In the genomic region with DNA sequence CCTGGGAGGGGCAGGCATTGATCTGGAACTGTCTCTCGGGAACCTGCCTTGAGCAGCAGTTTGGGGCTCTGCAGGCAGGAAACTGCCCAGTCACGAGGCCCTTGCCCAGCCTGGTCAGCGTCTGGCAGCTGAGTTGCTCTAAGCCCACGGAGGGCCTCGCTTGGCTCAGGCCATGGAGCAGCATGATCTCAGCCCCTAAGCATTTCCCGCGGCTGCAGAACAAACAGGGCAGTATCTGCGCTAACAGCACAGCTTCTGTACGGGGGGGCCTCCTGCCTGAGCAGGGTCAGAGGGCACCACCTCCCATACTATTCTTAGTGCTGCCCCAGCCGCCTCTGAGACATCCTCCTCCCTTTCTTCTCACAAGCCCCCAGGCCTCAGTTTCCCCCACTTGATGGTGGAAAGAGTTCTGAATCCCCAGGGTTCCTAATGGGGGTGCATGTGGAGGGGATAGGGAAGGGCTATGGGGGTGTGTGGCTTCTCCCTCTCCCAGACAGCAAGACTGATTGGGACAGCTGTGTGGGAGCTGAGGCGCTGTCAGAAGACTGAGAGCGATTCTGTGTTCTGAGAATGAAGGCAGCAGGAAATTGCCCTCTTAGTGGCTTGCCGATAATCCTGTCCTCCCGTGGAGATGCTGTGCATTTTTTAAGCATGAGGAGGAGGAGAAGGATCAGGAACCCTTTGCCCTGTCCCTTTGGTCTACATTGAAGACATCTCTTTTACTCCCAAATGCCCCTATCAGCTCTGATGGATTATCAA, we compare ENCODE assay signal across 1 cellular context.
TF ChIP-seq lines count a peak whose summit lies in the region.

No MANE protein-coding gene starts in this region.

TF ChIP-seq in HepG2, 621 proteins besides CTCF, POLR2A, EP300 and RAD21 (continued from another document and continues in another):
- peak; percentile 91 for TF ChIP-seq ZNF687 (CRISPR knock-in tag; IDR thresholded peaks at IDR 0.05)
- TF ChIP-seq GATAD1 (CRISPR knock-in tag; IDR thresholded peaks at IDR 0.05), result peak; percentile 50; the same call in 1 of the 2 replicates
- TF ChIP-seq ISL2 (CRISPR knock-in tag; IDR thresholded peaks at IDR 0.05), result no peak
- TF ChIP-seq MAX (IDR thresholded peaks at IDR 0.05), result peak; percentile 83
- TF ChIP-seq HINFP (CRISPR knock-in tag; IDR thresholded peaks at IDR 0.05; ENCODE audit: low read depth), result 0 out of 2 replicates have a peak, but pooled peaks have one; percentile 10
- TF ChIP-seq, protein P1, sequence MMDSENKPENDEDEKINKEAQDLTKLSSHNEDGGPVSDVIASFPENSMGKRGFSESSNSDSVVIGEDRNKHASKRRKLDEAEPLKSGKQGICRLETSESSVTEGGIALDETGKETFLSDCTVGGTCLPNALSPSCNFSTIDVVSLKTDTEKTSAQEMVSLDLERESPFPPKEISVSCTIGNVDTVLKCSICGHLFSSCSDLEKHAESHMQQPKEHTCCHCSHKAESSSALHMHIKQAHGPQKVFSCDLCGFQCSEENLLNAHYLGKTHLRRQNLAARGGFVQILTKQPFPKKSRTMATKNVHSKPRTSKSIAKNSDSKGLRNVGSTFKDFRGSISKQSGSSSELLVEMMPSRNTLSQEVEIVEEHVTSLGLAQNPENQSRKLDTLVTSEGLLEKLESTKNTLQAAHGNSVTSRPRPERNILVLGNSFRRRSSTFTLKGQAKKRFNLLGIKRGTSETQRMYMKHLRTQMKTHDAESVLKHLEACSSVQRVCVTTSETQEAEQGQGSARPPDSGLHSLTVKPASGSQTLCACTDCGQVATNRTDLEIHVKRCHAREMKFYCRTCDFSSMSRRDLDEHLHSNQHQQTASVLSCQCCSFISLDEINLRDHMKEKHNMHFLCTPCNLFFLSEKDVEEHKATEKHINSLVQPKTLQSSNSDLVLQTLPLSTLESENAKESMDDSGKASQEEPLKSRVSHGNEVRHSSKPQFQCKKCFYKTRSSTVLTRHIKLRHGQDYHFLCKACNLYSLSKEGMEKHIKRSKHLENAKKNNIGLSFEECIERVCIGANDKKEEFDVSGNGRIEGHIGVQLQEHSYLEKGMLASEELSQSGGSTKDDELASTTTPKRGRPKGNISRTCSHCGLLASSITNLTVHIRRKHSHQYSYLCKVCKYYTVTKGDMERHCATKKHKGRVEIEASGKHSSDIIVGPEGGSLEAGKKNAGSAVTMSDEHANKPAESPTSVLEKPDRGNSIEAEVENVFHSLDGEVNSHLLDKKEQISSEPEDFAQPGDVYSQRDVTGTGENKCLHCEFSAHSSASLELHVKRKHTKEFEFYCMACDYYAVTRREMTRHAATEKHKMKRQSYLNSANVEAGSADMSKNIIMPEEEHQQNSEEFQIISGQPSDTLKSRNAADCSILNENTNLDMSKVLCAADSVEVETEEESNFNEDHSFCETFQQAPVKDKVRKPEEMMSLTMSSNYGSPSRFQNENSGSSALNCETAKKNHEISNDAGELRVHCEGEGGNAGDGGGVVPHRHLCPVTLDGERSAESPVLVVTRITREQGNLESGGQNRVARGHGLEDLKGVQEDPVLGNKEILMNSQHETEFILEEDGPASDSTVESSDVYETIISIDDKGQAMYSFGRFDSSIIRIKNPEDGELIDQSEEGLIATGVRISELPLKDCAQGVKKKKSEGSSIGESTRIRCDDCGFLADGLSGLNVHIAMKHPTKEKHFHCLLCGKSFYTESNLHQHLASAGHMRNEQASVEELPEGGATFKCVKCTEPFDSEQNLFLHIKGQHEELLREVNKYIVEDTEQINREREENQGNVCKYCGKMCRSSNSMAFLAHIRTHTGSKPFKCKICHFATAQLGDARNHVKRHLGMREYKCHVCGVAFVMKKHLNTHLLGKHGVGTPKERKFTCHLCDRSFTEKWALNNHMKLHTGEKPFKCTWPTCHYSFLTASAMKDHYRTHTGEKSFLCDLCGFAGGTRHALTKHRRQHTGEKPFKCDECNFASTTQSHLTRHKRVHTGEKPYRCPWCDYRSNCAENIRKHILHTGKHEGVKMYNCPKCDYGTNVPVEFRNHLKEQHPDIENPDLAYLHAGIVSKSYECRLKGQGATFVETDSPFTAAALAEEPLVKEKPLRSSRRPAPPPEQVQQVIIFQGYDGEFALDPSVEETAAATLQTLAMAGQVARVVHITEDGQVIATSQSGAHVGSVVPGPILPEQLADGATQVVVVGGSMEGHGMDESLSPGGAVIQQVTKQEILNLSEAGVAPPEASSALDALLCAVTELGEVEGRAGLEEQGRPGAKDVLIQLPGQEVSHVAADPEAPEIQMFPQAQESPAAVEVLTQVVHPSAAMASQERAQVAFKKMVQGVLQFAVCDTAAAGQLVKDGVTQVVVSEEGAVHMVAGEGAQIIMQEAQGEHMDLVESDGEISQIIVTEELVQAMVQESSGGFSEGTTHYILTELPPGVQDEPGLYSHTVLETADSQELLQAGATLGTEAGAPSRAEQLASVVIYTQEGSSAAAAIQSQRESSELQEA (CRISPR knock-in tag; IDR thresholded peaks at IDR 0.05; ENCODE audit: not compliant biosample characterization), result peak; percentile 31
- TF ChIP-seq MEF2D (CRISPR knock-in tag; IDR thresholded peaks at IDR 0.05), result peak; percentile 85
- peak; percentile 87 for TF ChIP-seq NR2F6 (IDR thresholded peaks at IDR 0.05)
- TF ChIP-seq NR2F6 (CRISPR knock-in tag; IDR thresholded peaks at IDR 0.05), result peak; percentile 94
- 0 out of 2 replicates have a peak, but pooled peaks have one; percentile 44 for TF ChIP-seq ZNF124 (CRISPR knock-in tag; IDR thresholded peaks at IDR 0.05)
- no peak for TF ChIP-seq NR2F2 (IDR thresholded peaks at IDR 0.05; ENCODE audit: borderline replicate concordance, low read depth)
- no peak for TF ChIP-seq GMEB1 (CRISPR knock-in tag; IDR thresholded peaks at IDR 0.05; ENCODE audit: borderline replicate concordance)
- TF ChIP-seq HNF1B (CRISPR knock-in tag; IDR thresholded peaks at IDR 0.05), result peak; percentile 76
- TF ChIP-seq HNRNPL (IDR thresholded peaks at IDR 0.05; ENCODE audit: low read depth, low read length), result 0 out of 2 replicates have a peak, but pooled peaks have one; percentile 22
- TF ChIP-seq ETV5 (CRISPR knock-in tag; IDR thresholded peaks at IDR 0.05; ENCODE audit: borderline replicate concordance), result peak; percentile 81
- peak; percentile 79 for TF ChIP-seq CCAR2 (optimal IDR thresholded peaks at IDR 0.05; ENCODE audit: low read depth, low read length)
- TF ChIP-seq ZNF317 (CRISPR knock-in tag; IDR thresholded peaks at IDR 0.05), result 0 out of 2 replicates have a peak, but pooled peaks have one; percentile 42
- no peak for TF ChIP-seq ZNF20 (CRISPR knock-in tag; IDR thresholded peaks at IDR 0.05)
- peak; percentile 28; the same call in 1 of the 2 replicates for TF ChIP-seq AHR (CRISPR knock-in tag; IDR thresholded peaks at IDR 0.05)
- TF ChIP-seq GABPB1 (CRISPR knock-in tag; IDR thresholded peaks at IDR 0.05), result peak; percentile 72
- TF ChIP-seq ZNF280B (CRISPR knock-in tag; IDR thresholded peaks at IDR 0.05; ENCODE audit: borderline replicate concordance), result peak; percentile 26; the same call in 1 of the 2 replicates
- peak; percentile 94 for TF ChIP-seq TEAD3 (CRISPR knock-in tag; optimal IDR thresholded peaks at IDR 0.05; ENCODE audit: borderline replicate concordance)
- no peak for TF ChIP-seq SOX6 (IDR thresholded peaks at IDR 0.05)
- TF ChIP-seq SOX6 (CRISPR knock-in tag; IDR thresholded peaks at IDR 0.05), result peak; percentile 62
- peak; percentile 72; the same call in 1 of the 2 replicates for TF ChIP-seq KDM5B (CRISPR knock-in tag; IDR thresholded peaks at IDR 0.05; ENCODE audit: borderline replicate concordance)
- TF ChIP-seq ZNF430 (CRISPR knock-in tag; IDR thresholded peaks at IDR 0.05), result peak; percentile 84
- TF ChIP-seq ZNF556 (CRISPR knock-in tag; IDR thresholded peaks at IDR 0.05; ENCODE audit: borderline replicate concordance), result 0 out of 2 replicates have a peak, but pooled peaks have one; percentile 31
- TF ChIP-seq, protein P2, sequence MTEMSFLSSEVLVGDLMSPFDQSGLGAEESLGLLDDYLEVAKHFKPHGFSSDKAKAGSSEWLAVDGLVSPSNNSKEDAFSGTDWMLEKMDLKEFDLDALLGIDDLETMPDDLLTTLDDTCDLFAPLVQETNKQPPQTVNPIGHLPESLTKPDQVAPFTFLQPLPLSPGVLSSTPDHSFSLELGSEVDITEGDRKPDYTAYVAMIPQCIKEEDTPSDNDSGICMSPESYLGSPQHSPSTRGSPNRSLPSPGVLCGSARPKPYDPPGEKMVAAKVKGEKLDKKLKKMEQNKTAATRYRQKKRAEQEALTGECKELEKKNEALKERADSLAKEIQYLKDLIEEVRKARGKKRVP (CRISPR knock-in tag; IDR thresholded peaks at IDR 0.05), result peak in 1 of 2 experiments; percentile 39; a peak in 1 of 4 replicates
- peak; percentile 48; the same call in 1 of the 2 replicates for TF ChIP-seq MIXL1 (CRISPR knock-in tag; IDR thresholded peaks at IDR 0.05)
- peak; percentile 35; the same call in 1 of the 2 replicates for TF ChIP-seq ZNF784 (CRISPR knock-in tag; IDR thresholded peaks at IDR 0.05; ENCODE audit: borderline replicate concordance)
- no peak for TF ChIP-seq LCORL (IDR thresholded peaks at IDR 0.05)
- TF ChIP-seq LCORL (CRISPR knock-in tag; IDR thresholded peaks at IDR 0.05), result peak; percentile 82
- TF ChIP-seq ZNF792 (CRISPR knock-in tag; IDR thresholded peaks at IDR 0.05), result peak; percentile 99
